8 cellular contexts compared by ENCODE assay signal in the genomic region with DNA sequence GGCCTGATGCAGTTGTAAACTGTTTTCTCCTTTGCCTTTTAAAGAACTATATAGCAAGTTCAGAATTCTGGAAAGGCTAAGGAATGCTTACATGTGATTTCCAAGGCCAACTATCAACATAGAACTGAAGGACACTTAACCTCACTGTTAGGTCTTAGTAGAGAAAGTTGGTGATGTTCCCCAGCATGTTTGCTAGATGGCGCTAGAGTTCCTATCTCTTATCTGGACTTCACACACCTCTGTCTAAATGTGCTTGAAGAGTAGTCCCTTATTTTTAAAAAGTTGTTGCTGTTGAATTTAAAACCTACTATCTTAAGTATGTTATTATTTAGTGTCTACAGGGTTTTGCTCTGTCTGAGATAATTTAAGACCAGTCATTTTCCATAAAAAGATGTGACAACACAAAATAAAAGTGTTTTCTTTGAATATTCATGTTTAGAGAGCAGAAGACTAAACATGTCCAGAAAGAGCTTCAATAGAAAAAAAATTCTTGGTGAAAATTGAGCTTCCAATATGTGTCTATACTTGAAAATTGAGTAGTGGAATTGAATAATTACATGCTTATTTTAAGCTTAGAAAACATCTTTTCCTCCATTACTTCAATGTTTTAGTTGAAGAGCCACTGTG.
A peak's percentile ranks its signal among the peaks of the same experiment; 100 is the strongest.
DNase-seq lines count a peak whose midpoint lies in the region; ATAC-seq, FAIRE-seq and TF ChIP-seq lines count a peak whose summit lies in the region.

No MANE protein-coding gene starts in this region.

- in situ Hi-C loops in gastrocnemius medialis (cut with MboI; ENCODE audit: low sequenced_read_pairs in 4 of 4), result no loop called here

- peak; percentile 59 for FAIRE-seq in endothelial cell of umbilical vein (lab: Jason Lieb, UNC)
- no peak for FAIRE-seq in urothelium cell line (lab: Jason Lieb, UNC)

- peak; percentile 60 for ATAC-seq in GM18861 (IDR thresholded peaks at IDR 0.05; ENCODE audit: unreplicated experiment)
- ATAC-seq in HG02970 (IDR thresholded peaks at IDR 0.05; ENCODE audit: low FRiP score, unreplicated experiment), result no peak
- ATAC-seq in gastrocnemius medialis, result no peak

- H3K4me1 ChIP-seq in endothelial cell of umbilical vein (ENCODE audit: control insufficient read depth, extremely low read depth, insufficient read depth, low read length) (no peaks in the 10 kb centered on the region), gastrocnemius medialis (no peaks in the 10 kb centered on the region)

- intact Hi-C loops in endothelial cell of umbilical vein (cut with micrococcal nuclease), result no loop called here
- intact Hi-C loops in gastrocnemius medialis (cut with DNase I; ENCODE audit: low total_unique reads), result no loop called here

- TF ChIP-seq POLR2A in endothelial cell of umbilical vein (IDR thresholded peaks at IDR 0.05; ENCODE audit: low read depth, low read length) (no peak), gastrocnemius medialis (IDR thresholded peaks at IDR 0.05) (no peak)

- H3K79me2 ChIP-seq in endothelial cell of umbilical vein (ENCODE audit: control insufficient read depth, insufficient read depth, low read length), result no peaks in the 10 kb centered on the region

- H3K27ac ChIP-seq in endothelial cell of umbilical vein (ENCODE audit: insufficient read depth, low read depth, low read length), result no peak overlapping the region
- H3K27ac ChIP-seq in gastrocnemius medialis, result no peak overlapping the region

- DNase-seq in AG04449 (ENCODE audit: low read depth, low spot score), result no peak
- peak; percentile 8 for DNase-seq in NCI-H2081 treated with DMSO at 0.1 percent for 48 hours (lab: John Stamatoyannopoulos, UW)
- DNase-seq in endothelial cell of umbilical vein (ENCODE audit: low read depth, low spot score), result peak; percentile 19
- no peak for DNase-seq in hippocampal formation (lab: John Stamatoyannopoulos, UW)
- DNase-seq in urothelium cell line (ENCODE audit: low spot score), result no peak
- no peak for DNase-seq in gastrocnemius medialis

- no peak overlapping the region for H2AFZ ChIP-seq in endothelial cell of umbilical vein (ENCODE audit: low read depth, low read length)

- no peaks in the 10 kb centered on the region for H3K9me1 ChIP-seq in endothelial cell of umbilical vein (replicated peaks; ENCODE audit: control insufficient read depth, extremely low read depth, insufficient read depth, low read length)

- H3K27me3 ChIP-seq in endothelial cell of umbilical vein (ENCODE audit: control insufficient read depth in 2 of 2, insufficient read depth in 2 of 2, low read length in 2 of 2) (peaks cover 6 to 8% of the 10 kb centered on the region in 2 experiments), gastrocnemius medialis (no peaks in the 10 kb centered on the region)

- no TSS peak for BruUV-seq in endothelial cell of umbilical vein (replicated peaks; lab: Mats Ljungman, UMichigan)

- H3K4me3 ChIP-seq in AG04449 (ENCODE audit: low read depth, low read length) (no peak overlapping the region), endothelial cell of umbilical vein (replicated peaks in 1 of 3; ENCODE audit: insufficient read depth in 1 of 3, low read depth in 1 of 3, low read length in 3 of 3) (no peak overlapping the region), gastrocnemius medialis (no peak overlapping the region)

- dilution Hi-C loops in endothelial cell of umbilical vein (cut with MboI; ENCODE audit: extremely low pct_ligation_motif_present, low sequenced_read_pairs), result no loop called here

- CTCF ChIA-PET in AG04449 (lab: Yijun Ruan, JAX), result interaction anchor here (1.1 kb wide), 1 partner anchor 21 kb away, joined by 3 read pairs; no protein-coding TSS in a partner anchor
- CTCF ChIA-PET in endothelial cell of umbilical vein (lab: Charles Lee), result interaction anchor here (0.8 to 3.2 kb wide), 8 partner anchors 9 to 165 kb away, joined by 3 to 25 read pairs (median 4); no protein-coding TSS in a partner anchor

- H3K9ac ChIP-seq in endothelial cell of umbilical vein (replicated peaks; ENCODE audit: extremely low read depth, insufficient read depth, low read length), result no peak overlapping the region

- POLR2A ChIA-PET in AG04449 (lab: Yijun Ruan, JAX), result no interaction called here
- POLR2A ChIA-PET in endothelial cell of umbilical vein (lab: Charles Lee), result no interaction called here

- H3K9me3 ChIP-seq in endothelial cell of umbilical vein (replicated peaks; ENCODE audit: control insufficient read depth, insufficient read depth, low read length), result no peaks in the 10 kb centered on the region
- no peaks in the 10 kb centered on the region for H3K9me3 ChIP-seq in gastrocnemius medialis

- TF ChIP-seq CTCF in AG04449 (IDR thresholded peaks at IDR 0.05; ENCODE audit: insufficient read depth, low read length, missing control alignments) (peak; percentile 8), endothelial cell of umbilical vein (IDR thresholded peaks at IDR 0.05; ENCODE audit: extremely low read depth in 1 of 2, insufficient read depth in 1 of 2, low read depth in 1 of 2, low read length in 2 of 2) (peak; percentile 47 to 61), gastrocnemius medialis (IDR thresholded peaks at IDR 0.05 in 4 of 5, conservative IDR thresholded peaks at IDR 0.05 in 1 of 5) (no peak)

- H3K4me2 ChIP-seq in endothelial cell of umbilical vein (ENCODE audit: insufficient read depth, low read length), result no peak overlapping the region

- H3K36me3 ChIP-seq in endothelial cell of umbilical vein (ENCODE audit: control insufficient read depth in 2 of 2, extremely low read depth in 1 of 2, insufficient read depth in 2 of 2, low read length in 2 of 2), result no peaks in the 10 kb centered on the region
- H3K36me3 ChIP-seq in gastrocnemius medialis, result no peaks in the 10 kb centered on the region

- no peaks in the 10 kb centered on the region for H4K20me1 ChIP-seq in endothelial cell of umbilical vein (replicated peaks; ENCODE audit: control insufficient read depth, extremely low read depth, insufficient read depth, low read length)

TF ChIP-seq in endothelial cell of umbilical vein, 7 proteins besides CTCF, POLR2A, EP300 and RAD21:
- TF ChIP-seq, protein P1, sequence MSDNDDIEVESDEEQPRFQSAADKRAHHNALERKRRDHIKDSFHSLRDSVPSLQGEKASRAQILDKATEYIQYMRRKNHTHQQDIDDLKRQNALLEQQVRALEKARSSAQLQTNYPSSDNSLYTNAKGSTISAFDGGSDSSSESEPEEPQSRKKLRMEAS (IDR thresholded peaks at IDR 0.05; ENCODE audit: insufficient read depth, insufficient read length), result no peak
- no peak for TF ChIP-seq MYC (IDR thresholded peaks at IDR 0.05; ENCODE audit: low read depth, low read length)
- no peak for TF ChIP-seq FOS (IDR thresholded peaks at IDR 0.05; ENCODE audit: borderline replicate concordance, insufficient read depth, low read length)
- TF ChIP-seq GATA2 (IDR thresholded peaks at IDR 0.05; ENCODE audit: insufficient read depth, insufficient read length, low read depth, low read length), result no peak
- no peak for TF ChIP-seq EZH2 (IDR thresholded peaks at IDR 0.05; ENCODE audit: borderline replicate concordance, low read depth, low read length, severe bottlenecking)
- TF ChIP-seq POLR2AphosphoS5 (IDR thresholded peaks at IDR 0.05; ENCODE audit: insufficient read depth, low read depth, low read length), result no peak
- TF ChIP-seq JUN (IDR thresholded peaks at IDR 0.05; ENCODE audit: borderline replicate concordance, insufficient read depth, insufficient read length, low read depth), result no peak
TF ChIP-seq in endothelial cell of umbilical vein: peak in this region for 0.

Comparison
In these comparisons a context has a peak if more than half of its experiments do, and no peak if none do; other contexts are left out.
1. DNase-seq: peak in NCI-H2081 treated with DMSO at 0.1 percent for 48 hours (single experiment) and endothelial cell of umbilical vein (single experiment); none in AG04449 (single experiment), hippocampal formation (0 of 2), urothelium cell line (single experiment) and gastrocnemius medialis (0 of 2).
2. CTCF ChIP-seq: peak in AG04449 (single experiment) and endothelial cell of umbilical vein (2 of 2); none in gastrocnemius medialis (0 of 5).